Comparison of ENCODE assay signal across 8 cellular contexts in the genomic region with DNA sequence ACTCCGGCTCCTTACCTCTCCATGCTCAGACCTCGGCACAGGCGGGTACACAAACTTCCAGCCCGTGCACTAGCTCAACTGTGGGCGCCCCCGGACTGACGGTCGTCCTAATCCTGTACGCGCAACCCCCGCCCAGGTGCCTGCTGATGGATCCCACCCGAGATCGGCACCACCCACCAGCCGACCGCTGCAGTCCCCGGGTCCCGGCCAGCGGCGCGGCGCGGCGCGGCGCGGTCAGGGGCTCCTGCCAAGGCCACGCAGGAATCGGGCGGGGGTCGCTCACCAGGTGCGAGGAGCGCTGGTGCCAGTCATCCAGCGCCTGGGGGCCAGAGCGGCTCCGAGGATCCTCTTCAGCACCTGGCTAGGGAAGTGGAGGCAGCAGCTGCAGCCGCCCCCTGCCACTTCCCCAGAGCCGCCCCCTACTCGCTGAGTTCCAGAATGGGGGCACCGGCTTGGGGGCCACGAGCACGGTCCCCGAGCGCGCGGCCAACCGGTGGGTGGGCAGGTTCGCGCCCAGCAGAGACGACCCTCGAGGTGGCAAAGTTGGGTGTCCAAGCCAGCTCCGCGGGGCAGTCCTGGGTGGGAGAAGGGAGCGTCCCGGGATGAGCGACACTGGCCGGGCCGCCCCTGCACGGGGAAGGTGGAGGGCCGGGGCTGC. TPM values are rescaled to one million over a fixed set of nuclear protein-coding genes. Genes with fewer than 3 reads are reported as not detected.
DNase-seq lines count a peak whose midpoint lies in the region; ATAC-seq and TF ChIP-seq lines count a peak whose summit lies in the region.

No MANE protein-coding gene starts in this region.

- peaks cover 0 to 54% (median 21%) of the 10 kb centered on the region in 9 donors for H3K4me1 ChIP-seq in heart right ventricle
- peaks cover 10 to 12% of the 10 kb centered on the region in 2 donors for H3K4me1 ChIP-seq in gastrocnemius medialis

- in situ Hi-C loops in gastrocnemius medialis (cut with MboI; ENCODE audit: low sequenced_read_pairs in 4 of 4), result loop anchor here in 1 of 4 donors (25.0 kb wide), 1 partner anchor 183 kb away; no protein-coding TSS in a partner anchor

- H3K27ac ChIP-seq in WERI-Rb-1 (peak overlapping the region; percentile 59), heart right ventricle (peak overlapping the region in 8 of 10 donors; percentile 53 to 96 (median 82)), gastrocnemius medialis (peak overlapping the region; percentile 30 to 49 (median 44))

- TF ChIP-seq CTCF in WERI-Rb-1 (IDR thresholded peaks at IDR 0.05; ENCODE audit: low read depth, low read length) (no peak), heart right ventricle (IDR thresholded peaks at IDR 0.05) (no peak), gastrocnemius medialis (IDR thresholded peaks at IDR 0.05 in 4 of 5, conservative IDR thresholded peaks at IDR 0.05 in 1 of 5) (no peak)

- TF ChIP-seq POLR2A in gastrocnemius medialis (IDR thresholded peaks at IDR 0.05), result no peak

- ATAC-seq in GM19372 (IDR thresholded peaks at IDR 0.05; ENCODE audit: low read depth, unreplicated experiment), result peak; percentile 4
- ATAC-seq in heart right ventricle, result peak in 4 of 8 donors; percentile 1 to 42 (median 4)
- ATAC-seq in gastrocnemius medialis, result peak in 1 of 2 donors; percentile 10

- WGBS in heart right ventricle, 2 donors, result 0 to 1% methylated on average over 57 to 59 of the region's 59 CpGs

- intact Hi-C loops in heart right ventricle (cut with DNase I), result loop anchor here in 6 of 10 donors (2.0 to 10.0 kb wide), 6 partner anchors 111 to 261 kb away; no protein-coding TSS in a partner anchor
- intact Hi-C loops in gastrocnemius medialis (cut with DNase I; ENCODE audit: low total_unique reads), result loop anchor here (2.0 kb wide), 1 partner anchor 185 kb away; no protein-coding TSS in a partner anchor

- H3K4me3 ChIP-seq in WERI-Rb-1 (ENCODE audit: low read depth, low read length) (peak overlapping the region; percentile 85), heart right ventricle (peak overlapping the region; percentile 45 to 90 (median 73)), gastrocnemius medialis (peak overlapping the region; percentile 60 to 75 (median 68))

- H3K36me3 ChIP-seq in WERI-Rb-1, result peaks cover 8% of the 10 kb centered on the region
- H3K36me3 ChIP-seq in heart right ventricle, result peaks cover 0 to 19% (median 5%) of the 10 kb centered on the region in 9 donors
- H3K36me3 ChIP-seq in gastrocnemius medialis, result no peaks in the 10 kb centered on the region

- H3K27me3 ChIP-seq in WERI-Rb-1 (ENCODE audit: insufficient read depth, low read depth, severe bottlenecking) (no peaks in the 10 kb centered on the region), heart right ventricle (peaks cover 0 to 46% (median 12%) of the 10 kb centered on the region in 7 donors), gastrocnemius medialis (peaks cover 0 to 7% (median 6%) of the 10 kb centered on the region in 3 donors)

- H3K9me3 ChIP-seq in WERI-Rb-1 (ENCODE audit: severe bottlenecking) (no peaks in the 10 kb centered on the region), heart right ventricle (no peaks in the 10 kb centered on the region), gastrocnemius medialis (no peaks in the 10 kb centered on the region)

- peak; percentile 41 for DNase-seq in WERI-Rb-1
- DNase-seq in heart right ventricle, result peak in 1 of 2 donors; percentile 27
- DNase-seq in gastrocnemius medialis, result no peak
- DNase-seq in stimulated activated CD4-positive, alpha-beta T cell treated with anti-CD3 and anti-CD28 coated beads, Interleukin-15, amount 100 ng/mL, for 24 hours, result no peak
- DNase-seq in medulla oblongata (ENCODE audit: extremely low spot score), result no peak
- DNase-seq in effector CD4-positive, alpha-beta T cell, result no peak
- DNase-seq in GDM1 (lab: John Stamatoyannopoulos, UW), result no peak

RNA-seq across cellular contexts. Expression of a gene that starts 0.4 kb away (rescaled TPM):
- total RNA-seq in heart right ventricle (10 to 100 TPM; 25.7 to 71.5 (median 49.9) TPM), gastrocnemius medialis (1 to 10 TPM in 3 of 4 donors, under 1 TPM in 1; 0.46 to 3.2 (median 1.7) TPM)
- polyA plus RNA-seq in heart right ventricle, result 1 to 10 TPM; 1.9 to 4.0 TPM

Comparison
In these comparisons a context has a peak if more than half of its experiments do, and no peak if none do; other contexts are left out.
1. RNA of a gene that starts 0.4 kb away (total RNA-seq): 25.7 to 71.5 TPM in heart right ventricle; 0.46 to 3.2 TPM in gastrocnemius medialis; every median in the first group is over 4 times any median in the second.
2. Peak in every context shown above with its lines, with median percentiles within 50 percentile points of each other: H3K27ac ChIP-seq and H3K4me3 ChIP-seq.